Comparison of ENCODE assay signal across 11 cellular contexts in genomic region chr11:100739636-100740035, GRCh38. TPM values are rescaled to one million over a fixed set of nuclear protein-coding genes. Genes with fewer than 3 reads are reported as not detected.
DNase-seq lines count a peak whose midpoint lies in the region; ATAC-seq, FAIRE-seq and TF ChIP-seq lines count a peak whose summit lies in the region.
"Had no signal": no experiment of that assay in that cellular context is flagged by ENCODE, and none has a peak within 500 bp of the region (broad histone marks: within the 10 kb centered on the region; RNA-seq: fewer than 3 reads in every experiment).

No MANE protein-coding gene starts in this region.

- TF ChIP-seq RAD21 in liver (IDR thresholded peaks at IDR 0.05): peak in 1 of 2 donors; percentile 8

- 22% methylated on average over 3 of the region's 3 CpGs for WGBS in liver
- WGBS in tibial nerve, 2 donors: 31 to 35% methylated on average over 3 of the region's 3 CpGs

- H3K36me3 Mint-ChIP-seq in chondrocyte (ENCODE audit: low read depth): no peaks in the 10 kb centered on the region
- H3K36me3 Mint-ChIP-seq: activated naive CD8-positive, alpha-beta T cell had no signal

- H3K9ac ChIP-seq in liver (ENCODE audit: low read depth in 1 of 2, low read length in 2 of 2): peak overlapping the region in 1 of 2 donors; percentile 23

- DNase-seq in HTR-8/SVneo (ENCODE audit: insufficient read length, low spot score): peak; percentile 85
- DNase-seq in chondrocyte (ENCODE audit: low spot score): no peak
- no peak for DNase-seq in tibial nerve (ENCODE audit: low spot score in 2 of 2)
- DNase-seq in HUDEP-2 (lab: John Stamatoyannopoulos, UW; ENCODE audit: unreplicated experiment in 76 of 76): no peak
- no peak for DNase-seq in retina
- no peak for DNase-seq in T-helper 2 cell
- DNase-seq: NCI-H2029 treated with DMSO at 0.1 percent for 48 hours, T-helper 17 cell had no signal

- no peaks in the 10 kb centered on the region for H3K36me3 ChIP-seq in liver (ENCODE audit: control insufficient read depth in 4 of 4, insufficient read depth in 3 of 4, low read depth in 1 of 4, low read length in 3 of 4)
- H3K36me3 ChIP-seq in tibial nerve: no peaks in the 10 kb centered on the region

- no peaks in the 10 kb centered on the region for H3K9me3 ChIP-seq in liver (ENCODE audit: control insufficient read depth in 4 of 4, low read length in 3 of 4)
- peaks cover 0 to 3% (median 0%) of the 10 kb centered on the region in 4 donors for H3K9me3 ChIP-seq in tibial nerve

- H3K27me3 Mint-ChIP-seq in chondrocyte (ENCODE audit: low read depth): no peaks in the 10 kb centered on the region
- H3K27me3 Mint-ChIP-seq: activated naive CD8-positive, alpha-beta T cell; T-helper 17 cell had no signal

- no peak for TF ChIP-seq EP300 in tibial nerve (IDR thresholded peaks at IDR 0.05)

- peaks cover 0 to 23% (median 23%) of the 10 kb centered on the region in 4 donors for H3K4me1 ChIP-seq in liver (ENCODE audit: control insufficient read depth in 4 of 4, insufficient read depth in 4 of 4, low read length in 3 of 4)
- H3K4me1 ChIP-seq in tibial nerve: peaks cover 0 to 65% (median 33%) of the 10 kb centered on the region in 4 donors

- H3K27me3 ChIP-seq in liver (ENCODE audit: control insufficient read depth in 4 of 4, insufficient read depth in 4 of 4, low read length in 3 of 4): no peaks in the 10 kb centered on the region
- no peaks in the 10 kb centered on the region for H3K27me3 ChIP-seq in tibial nerve

- TF ChIP-seq CTCF in chondrocyte (IDR thresholded peaks at IDR 0.05) (no peak), liver (IDR thresholded peaks at IDR 0.05; ENCODE audit: low read depth, low read length, missing input control) (no peak), tibial nerve (IDR thresholded peaks at IDR 0.05) (no peak)

- H3K27ac ChIP-seq in liver (ENCODE audit: low read depth in 1 of 2, low read length in 2 of 2) (no peak overlapping the region), tibial nerve (peak overlapping the region in 3 of 4 donors; percentile 47 to 71 (median 70))

- H3K4me3 ChIP-seq in liver (ENCODE audit: low read depth in 1 of 3, low read length in 3 of 3) (no peak overlapping the region), tibial nerve (no peak overlapping the region)

- peak; percentile 95 for FAIRE-seq in HTR-8/SVneo (lab: Jason Lieb, UNC)

- H3K27ac Mint-ChIP-seq in chondrocyte (ENCODE audit: unreplicated experiment): peak overlapping the region; percentile 90
- H3K27ac Mint-ChIP-seq: activated naive CD8-positive, alpha-beta T cell; T-helper 17 cell had no signal

- H3K4me1 Mint-ChIP-seq in chondrocyte (ENCODE audit: low read depth): peaks cover 53% of the 10 kb centered on the region
- H3K4me1 Mint-ChIP-seq: T-helper 17 cell had no signal

- TF ChIP-seq POLR2A in tibial nerve (IDR thresholded peaks at IDR 0.05): no peak

- H3K4me3 Mint-ChIP-seq in chondrocyte (ENCODE audit: unreplicated experiment): no peak overlapping the region
- H3K4me3 Mint-ChIP-seq: activated naive CD8-positive, alpha-beta T cell; T-helper 17 cell had no signal

- no peak for ATAC-seq in GM19023 (IDR thresholded peaks at IDR 0.05; ENCODE audit: unreplicated experiment)
- ATAC-seq: T-helper 17 cell had no signal

- H3K9me3 Mint-ChIP-seq in chondrocyte (ENCODE audit: low read depth): peaks cover 4% of the 10 kb centered on the region

TF ChIP-seq in liver, 16 proteins besides CTCF, POLR2A, EP300 and RAD21:
- no peak for TF ChIP-seq ZBTB33 (IDR thresholded peaks at IDR 0.05)
- TF ChIP-seq TAF1 (conservative IDR thresholded peaks at IDR 0.05): no peak
- no peak for TF ChIP-seq ATF3 (IDR thresholded peaks at IDR 0.05)
- no peak for TF ChIP-seq FOXA1 (IDR thresholded peaks at IDR 0.05)
- TF ChIP-seq MAX (IDR thresholded peaks at IDR 0.05): peak; percentile 7
- no peak for TF ChIP-seq GABPA (IDR thresholded peaks at IDR 0.05 in 1 of 2, conservative IDR thresholded peaks at IDR 0.05 in 1 of 2)
- peak; percentile 23 to 36 for TF ChIP-seq HNF4A (conservative IDR thresholded peaks at IDR 0.05)
- TF ChIP-seq FOXA2 (IDR thresholded peaks at IDR 0.05): no peak
- no peak for TF ChIP-seq HNF4G (IDR thresholded peaks at IDR 0.05)
- no peak for TF ChIP-seq REST (IDR thresholded peaks at IDR 0.05)
- peak; percentile 43 for TF ChIP-seq SP1 (IDR thresholded peaks at IDR 0.05)
- TF ChIP-seq JUND (IDR thresholded peaks at IDR 0.05): no peak
- peak; percentile 81 for TF ChIP-seq NR2F2 (IDR thresholded peaks at IDR 0.05)
- no peak for TF ChIP-seq EGR1 (IDR thresholded peaks at IDR 0.05; ENCODE audit: low read depth in 2 of 2)
- no peak for TF ChIP-seq YY1 (IDR thresholded peaks at IDR 0.05)
- TF ChIP-seq RXRA (IDR thresholded peaks at IDR 0.05): peak in 1 of 2 donors; percentile 18
TF ChIP-seq in liver: peak in this region for 5.

RNA-seq across cellular contexts. Expression of gene ARHGAP42, which starts 52.5 kb away (rescaled TPM):
- total RNA-seq in chondrocyte (15.0 to 16.1 TPM (median 15.1 TPM) in 3 replicates), liver (10 to 100 TPM; 16.6 to 17.2 TPM), tibial nerve (10 to 100 TPM; 28.5 to 52.2 (median 40.4) TPM)
- polyA plus RNA-seq in liver: 1 to 10 TPM; 3.8 to 7.3 TPM

Comparison
In these comparisons a context has a peak if more than half of its experiments do, and no peak if none do; other contexts are left out.
1. H3K27ac ChIP-seq: peak in tibial nerve (3 of 4); none in liver (0 of 2).